In the genomic region with DNA sequence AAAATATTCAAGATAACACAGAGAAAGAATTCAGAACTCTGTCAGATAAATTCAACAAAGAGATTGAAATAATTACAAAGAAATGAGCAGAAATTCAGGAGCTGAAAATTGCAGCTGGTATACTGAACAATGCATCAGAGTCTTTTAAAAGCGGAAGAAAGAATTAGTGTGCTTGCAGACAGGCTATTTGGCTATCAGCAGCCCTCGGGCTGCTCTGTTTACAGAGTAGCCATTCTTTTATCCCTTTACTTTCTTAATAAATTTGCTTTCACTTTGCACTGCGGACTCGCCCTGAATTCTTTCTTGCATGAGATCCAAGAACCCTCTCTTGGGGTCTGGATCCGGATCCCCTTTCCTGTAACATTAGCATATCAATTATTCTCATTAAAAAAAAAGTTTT, we compare ENCODE assay signal across 24 cellular contexts.
DNase-seq lines count a peak whose midpoint lies in the region; ATAC-seq and TF ChIP-seq lines count a peak whose summit lies in the region.
"Had no signal": no experiment of that assay in that cellular context is flagged by ENCODE, and none has a peak within 500 bp of the region (broad histone marks: within the 10 kb centered on the region; RNA-seq: fewer than 3 reads in every experiment).

No MANE protein-coding gene starts in this region.

- H3K4me1 ChIP-seq in GM23338 (ENCODE audit: insufficient read depth), result peaks cover 33% of the 10 kb centered on the region
- H3K4me1 ChIP-seq in left lung, result no peaks in the 10 kb centered on the region
- H3K4me1 ChIP-seq: ascending aorta had no signal

- peaks cover 28% of the 10 kb centered on the region for H3K36me3 Mint-ChIP-seq in GM23338 (ENCODE audit: low read depth)
- H3K36me3 Mint-ChIP-seq: activated naive CD4-positive, alpha-beta T cell treated with anti-CD3 and anti-CD28 coated beads, Interleukin-2, amount 50 U/mL, for 72 hours; type B pancreatic cell had no signal

- H3K36me3 ChIP-seq in GM23338 (ENCODE audit: insufficient read depth) (0 out of 2 replicates have a peak, but pooled peaks cover 8% of the 10 kb centered on the region), left lung (no peaks in the 10 kb centered on the region)
- H3K36me3 ChIP-seq: ascending aorta had no signal

- peaks cover 13% of the 10 kb centered on the region; the same call in 1 of the 2 replicates for H3K9me2 ChIP-seq in GM23338 (ENCODE audit: insufficient read depth)
- H3K9me2 ChIP-seq: SK-N-SH had no signal

- intact Hi-C loops in left lung (cut with DNase I), result no loop called here

- H3F3A ChIP-seq in GM23338 (replicated peaks; ENCODE audit: low read depth), result no peaks in the 10 kb centered on the region

- H3K9me3 ChIP-seq in left lung, result peaks cover 0 to 27% of the 10 kb centered on the region in 2 donors
- H3K9me3 ChIP-seq: ascending aorta, SK-N-SH had no signal

- no peak overlapping the region for H3K4me2 ChIP-seq in GM23338
- H3K4me2 ChIP-seq: SK-N-SH had no signal

- H3K27ac ChIP-seq in GM23338 (ENCODE audit: low read depth) (no peak overlapping the region), left lung (no peak overlapping the region)
- H3K27ac ChIP-seq: ascending aorta, RWPE1 had no signal

- H4K20me1 ChIP-seq in GM23338 (replicated peaks; ENCODE audit: insufficient read depth), result no peaks in the 10 kb centered on the region

- TF ChIP-seq CTCF in GM23338 (conservative IDR thresholded peaks at IDR 0.05; ENCODE audit: low read depth in 2 of 2) (no peak), left lung (IDR thresholded peaks at IDR 0.05) (no peak)

- peaks cover 24% of the 10 kb centered on the region for H3K9me3 Mint-ChIP-seq in GM23338

- DNase-seq in GM23338 (ENCODE audit: low spot score) (no peak), NOMO-1 treated with dmso at 0.1 percent for 144 hours (lab: John Stamatoyannopoulos, UW; ENCODE audit: unreplicated experiment) (peak; percentile 55), amniotic epithelial cell (ENCODE audit: low read depth) (peak; percentile 58), left lung (no peak), cortex of kidney (lab: John Stamatoyannopoulos, UW) (no peak), cerebellum (ENCODE audit: low spot score) (no peak), germinal center (ENCODE audit: low spot score) (no peak)
- no peak for DNase-seq in activated naive CD4-positive, alpha-beta T cell treated with Interleukin-2 at 50 U/mL for 16 hours
- DNase-seq: activated CD8-positive, alpha-beta T cell treated with anti-CD3 and anti-CD28 coated beads, Interleukin-2, amount 10 ng/mL, durations not matched to agents 7 days and 5 days; GDM1; islet precursor cell; KG1; NCI-H2171 treated with DMSO at 0.1 percent for 48 hours; NCI-H510A treated with DMSO at 0.1 percent for 48 hours; SK-N-SH; stimulated activated naive CD8-positive, alpha-beta T cell treated with anti-CD3 and anti-CD28 coated beads, Interleukin-15, amount 100 ng/mL, for 72 hours; T-helper 2 cell had no signal

- ATAC-seq in GM23338 (no peak), left lung (peak; percentile 57)
- ATAC-seq: activated CD8-positive, alpha-beta T cell treated with anti-CD3 and anti-CD28 coated beads, Interleukin-2, amount 10 ng/mL, durations not matched to agents 7 days and 5 days; activated naive CD4-positive, alpha-beta T cell treated with anti-CD3 and anti-CD28 coated beads, Interleukin-2, amount 50 U/mL, for 72 hours; natural killer cell treated with Interleukin-12 subunit alpha and Interleukin-12 subunit beta and Interleukin-15 and Interleukin-18, amount 100 ng/mL, for 72 hours; stimulated activated naive CD8-positive, alpha-beta T cell treated with anti-CD3 and anti-CD28 coated beads, Interleukin-15, amount 100 ng/mL, for 72 hours had no signal

- no peak overlapping the region for H3K4me3 Mint-ChIP-seq in GM23338
- H3K4me3 Mint-ChIP-seq: activated CD8-positive, alpha-beta T cell treated with anti-CD3 and anti-CD28 coated beads, Interleukin-2, amount 10 ng/mL, durations not matched to agents 7 days and 5 days; central memory CD8-positive, alpha-beta T cell; natural killer cell treated with Interleukin-12 subunit alpha and Interleukin-12 subunit beta and Interleukin-15 and Interleukin-18, amount 100 ng/mL, for 72 hours; stimulated activated naive CD8-positive, alpha-beta T cell treated with anti-CD3 and anti-CD28 coated beads, Interleukin-15, amount 100 ng/mL, for 72 hours; type B pancreatic cell had no signal

- H3K27me3 Mint-ChIP-seq in GM23338 (ENCODE audit: insufficient read depth, low read depth, poor library complexity), result no peaks in the 10 kb centered on the region
- H3K27me3 Mint-ChIP-seq: central memory CD8-positive, alpha-beta T cell; natural killer cell treated with Interleukin-12 subunit alpha and Interleukin-12 subunit beta and Interleukin-15 and Interleukin-18, amount 100 ng/mL, for 72 hours; stimulated activated naive CD8-positive, alpha-beta T cell treated with anti-CD3 and anti-CD28 coated beads, Interleukin-15, amount 100 ng/mL, for 72 hours; type B pancreatic cell had no signal

- H3K27ac Mint-ChIP-seq in GM23338, result peak overlapping the region; percentile 35; the same call in 1 of the 2 replicates
- H3K27ac Mint-ChIP-seq: activated CD8-positive, alpha-beta T cell treated with anti-CD3 and anti-CD28 coated beads, Interleukin-2, amount 10 ng/mL, durations not matched to agents 7 days and 5 days; activated naive CD4-positive, alpha-beta T cell treated with anti-CD3 and anti-CD28 coated beads, Interleukin-2, amount 50 U/mL, for 72 hours; activated T-helper 2 cell treated with anti-CD3 and anti-CD28 coated beads, Interferon-gamma antibody, Interleukin-2, Interleukin-4, amounts not matched to agents 10 μg/mL and 5 μg/mL and 100 μg/mL, durations not matched to agents 14 hours and 24 hours and 36 hours; natural killer cell treated with Interleukin-12 subunit alpha and Interleukin-12 subunit beta and Interleukin-15 and Interleukin-18, amount 100 ng/mL, for 72 hours; stimulated activated naive CD8-positive, alpha-beta T cell treated with anti-CD3 and anti-CD28 coated beads, Interleukin-15, amount 100 ng/mL, for 72 hours; type B pancreatic cell had no signal

- H3K4me1 Mint-ChIP-seq in GM23338, result peaks cover 36% of the 10 kb centered on the region
- H3K4me1 Mint-ChIP-seq: central memory CD8-positive, alpha-beta T cell; stimulated activated naive CD8-positive, alpha-beta T cell treated with anti-CD3 and anti-CD28 coated beads, Interleukin-15, amount 100 ng/mL, for 72 hours had no signal

- H2AFZ ChIP-seq in GM23338, result no peak overlapping the region

- H3K79me2 ChIP-seq in GM23338 (replicated peaks; ENCODE audit: insufficient read depth), result no peaks in the 10 kb centered on the region

- H3K4me3 ChIP-seq in GM23338 (no peak overlapping the region), left lung (no peak overlapping the region)
- H3K4me3 ChIP-seq: ascending aorta had no signal

- H3K27me3 ChIP-seq in GM23338 (ENCODE audit: insufficient read depth), result no peaks in the 10 kb centered on the region
- H3K27me3 ChIP-seq in left lung, result no peaks in the 10 kb centered on the region
- H3K27me3 ChIP-seq: ascending aorta had no signal

TF ChIP-seq in GM23338, 12 proteins besides CTCF, POLR2A, EP300 and RAD21 (continues in another document):
- TF ChIP-seq ZNF114 (CRISPR knock-in tag; IDR thresholded peaks at IDR 0.05), result no peak

Comparison
In these comparisons a context has a peak if more than half of its experiments do, and no peak if none do; other contexts are left out.
1. DNase-seq: peak in NOMO-1 treated with dmso at 0.1 percent for 144 hours (single experiment) and amniotic epithelial cell (single experiment); none in GM23338 (single experiment), left lung (0 of 2), cortex of kidney (single experiment), activated naive CD4-positive, alpha-beta T cell treated with Interleukin-2 at 50 U/mL for 16 hours (single experiment), cerebellum (single experiment) and germinal center (single experiment).